18 cellular contexts compared by ENCODE assay signal in genomic region chrX:109841869-109842579, GRCh38.
DNase-seq lines count a peak whose midpoint lies in the region; ATAC-seq and TF ChIP-seq lines count a peak whose summit lies in the region.
"Had no signal": no experiment of that assay in that cellular context is flagged by ENCODE, and none has a peak within 500 bp of the region (broad histone marks: within the 10 kb centered on the region; RNA-seq: fewer than 3 reads in every experiment).

No MANE protein-coding gene starts in this region.

- no peak for DNase-seq in activated naive CD4-positive, alpha-beta T cell treated with Interleukin-2 at 50 U/mL for 16 hours
- DNase-seq in SK-N-SH, result no peak
- peak; percentile 43 for DNase-seq in choroid plexus epithelial cell (ENCODE audit: low read depth)
- no peak for DNase-seq in mucosa of descending colon
- no peak for DNase-seq in HuH-7.5 (ENCODE audit: low spot score)
- DNase-seq: DMS 273 treated with DMSO at 0.1 percent for 48 hours; head of caudate nucleus; NCI-H226; occipital lobe; stimulated activated CD8-positive, alpha-beta memory T cell treated with anti-CD3 and anti-CD28 coated beads, Interleukin-4, amount 100 ng/mL, for 48 hours; upper lobe of right lung had no signal

- H2AFZ ChIP-seq in SK-N-SH (ENCODE audit: low read depth), result peak overlapping the region; percentile 26; the same call in 1 of the 2 replicates

- H3K4me1 ChIP-seq in SK-N-SH (ENCODE audit: control insufficient read depth in 1 of 2, insufficient read depth in 2 of 2, low read depth in 1 of 2, low read length in 1 of 2), result peaks cover 2 to 13% of the 10 kb centered on the region in 2 experiments; a peak in 2 of 4 replicates
- peaks cover 0 to 20% (median 18%) of the 10 kb centered on the region in 5 donors for H3K4me1 ChIP-seq in subcutaneous abdominal adipose tissue (ENCODE audit: control insufficient read depth in 5 of 5, insufficient read depth in 5 of 5, low read length in 5 of 5)
- no peaks in the 10 kb centered on the region for H3K4me1 ChIP-seq in mucosa of descending colon (ENCODE audit: low read depth)
- H3K4me1 ChIP-seq: upper lobe of right lung had no signal

- H3K36me3 Mint-ChIP-seq in activated naive CD4-positive, alpha-beta T cell treated with anti-CD3 and anti-CD28 coated beads, Interleukin-2, amount 50 U/mL, for 24 hours, result no peaks in the 10 kb centered on the region

- no peaks in the 10 kb centered on the region for H3K27me3 Mint-ChIP-seq in activated naive CD4-positive, alpha-beta T cell treated with anti-CD3 and anti-CD28 coated beads, Interleukin-2, amount 50 U/mL, for 24 hours

- H3K4me3 Mint-ChIP-seq in activated naive CD4-positive, alpha-beta T cell treated with anti-CD3 and anti-CD28 coated beads, Interleukin-2, amount 50 U/mL, for 24 hours, result no peak overlapping the region

- no peaks in the 10 kb centered on the region for H4K20me1 ChIP-seq in SK-N-SH (ENCODE audit: insufficient read depth)

- POLR2A ChIA-PET in SK-N-SH (lab: Yijun Ruan, JAX), result no interaction called here

- H3K36me3 ChIP-seq in SK-N-SH (replicated peaks in 1 of 2; ENCODE audit: control insufficient read depth in 1 of 2, insufficient read depth in 2 of 2, low read length in 1 of 2), result no peaks in the 10 kb centered on the region
- no peaks in the 10 kb centered on the region for H3K36me3 ChIP-seq in subcutaneous abdominal adipose tissue (ENCODE audit: control insufficient read depth in 5 of 5, insufficient read depth in 5 of 5, low read length in 5 of 5)
- H3K36me3 ChIP-seq in mucosa of descending colon (ENCODE audit: low read depth), result no peaks in the 10 kb centered on the region
- H3K36me3 ChIP-seq: ascending aorta, SJSA1, upper lobe of right lung had no signal

- no peaks in the 10 kb centered on the region for H3K9me2 ChIP-seq in SK-N-SH

- H3K4me1 Mint-ChIP-seq in activated naive CD4-positive, alpha-beta T cell treated with anti-CD3 and anti-CD28 coated beads, Interleukin-2, amount 50 U/mL, for 24 hours, result peaks cover 7% of the 10 kb centered on the region

- H3K9ac ChIP-seq in SK-N-SH, result no peak overlapping the region
- H3K9ac ChIP-seq in subcutaneous abdominal adipose tissue (ENCODE audit: low read length in 5 of 5), result no peak overlapping the region

- H3K27ac Mint-ChIP-seq in activated naive CD4-positive, alpha-beta T cell treated with anti-CD3 and anti-CD28 coated beads, Interleukin-2, amount 50 U/mL, for 24 hours, result peak overlapping the region; percentile 90

- TF ChIP-seq RAD21 in SK-N-SH (IDR thresholded peaks at IDR 0.05; ENCODE audit: low read length), result no peak

- no peak overlapping the region for H3K4me2 ChIP-seq in SK-N-SH

- H3F3A ChIP-seq in SK-N-SH (replicated peaks; ENCODE audit: insufficient read depth), result no peaks in the 10 kb centered on the region

- H3K27me3 ChIP-seq in SK-N-SH (ENCODE audit: insufficient read depth) (no peaks in the 10 kb centered on the region), subcutaneous abdominal adipose tissue (ENCODE audit: control insufficient read depth in 5 of 5, insufficient read depth in 4 of 5, low read length in 5 of 5) (peaks cover 0 to 6% (median 2%) of the 10 kb centered on the region in 5 donors)
- H3K27me3 ChIP-seq: ascending aorta, SJSA1, upper lobe of right lung had no signal

- H3K4me3 ChIP-seq in SK-N-SH (ENCODE audit: low read depth in 2 of 2, low read length in 1 of 2) (no peak overlapping the region), choroid plexus epithelial cell (ENCODE audit: low read depth, low read length) (no peak overlapping the region), subcutaneous abdominal adipose tissue (ENCODE audit: low read depth in 1 of 5, low read length in 5 of 5) (no peak overlapping the region), mucosa of descending colon (no peak overlapping the region)
- H3K4me3 ChIP-seq: ascending aorta, coronary artery, SJSA1, upper lobe of right lung had no signal

- H3K9me3 ChIP-seq in SK-N-SH, result no peaks in the 10 kb centered on the region
- no peaks in the 10 kb centered on the region for H3K9me3 ChIP-seq in subcutaneous abdominal adipose tissue (ENCODE audit: control insufficient read depth in 5 of 5, low read length in 5 of 5)
- no peaks in the 10 kb centered on the region for H3K9me3 ChIP-seq in mucosa of descending colon
- H3K9me3 ChIP-seq: ascending aorta, SJSA1, upper lobe of right lung had no signal

- 76% methylated on average over 4 of the region's 4 CpGs for WGBS in SK-N-SH (ENCODE audit: low lambda C conversion rate)

- intact Hi-C loops in mucosa of descending colon (cut with DNase I, micrococcal nuclease), result no loop called here

- TF ChIP-seq EP300 in SK-N-SH (IDR thresholded peaks at IDR 0.05; ENCODE audit: borderline replicate concordance in 1 of 2, low read depth in 1 of 2, low read length in 1 of 2), result no peak

- TF ChIP-seq CTCF in SK-N-SH (IDR thresholded peaks at IDR 0.05), result no peak
- TF ChIP-seq CTCF in choroid plexus epithelial cell (conservative IDR thresholded peaks at IDR 0.05; ENCODE audit: low read depth, low read length), result no peak
- no peak for TF ChIP-seq CTCF in mucosa of descending colon (IDR thresholded peaks at IDR 0.05)

- CTCF ChIA-PET in SK-N-SH (lab: Yijun Ruan, JAX), result interaction anchor here (0.6 to 5.4 kb wide), 2 partner anchors 15 to 23 kb away, joined by 3 to 28 read pairs; no protein-coding TSS in a partner anchor

- H3K9me3 Mint-ChIP-seq in activated naive CD4-positive, alpha-beta T cell treated with anti-CD3 and anti-CD28 coated beads, Interleukin-2, amount 50 U/mL, for 24 hours, result no peaks in the 10 kb centered on the region

- H3K27ac ChIP-seq in SK-N-SH (ENCODE audit: low read depth in 2 of 2, low read length in 1 of 2) (peak overlapping the region in 1 of 2 experiments; percentile 79; a peak in 2 of 4 replicates), subcutaneous abdominal adipose tissue (ENCODE audit: low read depth, low read length) (peak overlapping the region; percentile 48)
- H3K27ac ChIP-seq: coronary artery, SJSA1, upper lobe of right lung had no signal

- ATAC-seq in GM19467 (IDR thresholded peaks at IDR 0.05; ENCODE audit: unreplicated experiment) (no peak), mucosa of descending colon (no peak)
- ATAC-seq: sciatic nerve, upper lobe of right lung had no signal

- H3K79me2 ChIP-seq in SK-N-SH (ENCODE audit: insufficient read depth), result no peaks in the 10 kb centered on the region

TF ChIP-seq in SK-N-SH, 30 proteins besides CTCF, POLR2A, EP300 and RAD21:
- TF ChIP-seq NFIC (IDR thresholded peaks at IDR 0.05; ENCODE audit: borderline replicate concordance), result no peak
- TF ChIP-seq USF1 (IDR thresholded peaks at IDR 0.05; ENCODE audit: borderline replicate concordance, low read depth), result no peak
- TF ChIP-seq ELF1 (IDR thresholded peaks at IDR 0.05), result no peak
- 0 out of 2 replicates have a peak, but pooled peaks have one; percentile 15 for TF ChIP-seq FOSL2 (IDR thresholded peaks at IDR 0.05; ENCODE audit: borderline replicate concordance, low read depth)
